ENCODE assay signal across 1 cellular context in the genomic region with DNA sequence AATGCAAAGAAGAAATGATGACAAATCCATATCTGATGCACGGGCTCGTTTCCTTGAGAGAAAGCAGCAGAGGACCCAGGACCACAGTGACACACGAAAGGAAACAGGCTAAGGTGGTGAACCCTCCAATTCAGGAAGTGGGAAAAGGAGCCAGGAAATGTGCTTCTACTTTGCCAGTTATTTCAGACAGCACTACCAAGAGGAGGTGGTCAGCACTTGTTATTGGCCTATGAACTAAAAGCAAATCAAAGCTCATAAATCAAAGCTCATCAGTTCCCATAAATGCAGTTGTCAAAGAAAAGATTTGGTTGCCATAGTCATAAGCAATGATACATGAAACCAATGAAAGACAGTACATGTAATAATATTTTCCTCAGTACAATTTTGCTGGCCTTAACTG.
TF ChIP-seq lines count a peak whose summit lies in the region.

No MANE protein-coding gene starts in this region.

TF ChIP-seq in endothelial cell of umbilical vein, 7 proteins besides CTCF, POLR2A, EP300 and RAD21:
- TF ChIP-seq, protein P1, sequence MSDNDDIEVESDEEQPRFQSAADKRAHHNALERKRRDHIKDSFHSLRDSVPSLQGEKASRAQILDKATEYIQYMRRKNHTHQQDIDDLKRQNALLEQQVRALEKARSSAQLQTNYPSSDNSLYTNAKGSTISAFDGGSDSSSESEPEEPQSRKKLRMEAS (IDR thresholded peaks at IDR 0.05; ENCODE audit: insufficient read depth, insufficient read length), result no peak
- TF ChIP-seq EZH2 (IDR thresholded peaks at IDR 0.05; ENCODE audit: borderline replicate concordance, low read depth, low read length, severe bottlenecking) (no peak), MYC (IDR thresholded peaks at IDR 0.05; ENCODE audit: low read depth, low read length) (no peak), GATA2 (IDR thresholded peaks at IDR 0.05; ENCODE audit: insufficient read depth, insufficient read length, low read depth, low read length) (peak; percentile 43), JUN (IDR thresholded peaks at IDR 0.05; ENCODE audit: borderline replicate concordance, insufficient read depth, insufficient read length, low read depth) (peak; percentile 12), FOS (IDR thresholded peaks at IDR 0.05; ENCODE audit: borderline replicate concordance, insufficient read depth, low read length) (no peak), POLR2AphosphoS5 (IDR thresholded peaks at IDR 0.05; ENCODE audit: insufficient read depth, low read depth, low read length) (peak; percentile 58)
